In the genomic region with DNA sequence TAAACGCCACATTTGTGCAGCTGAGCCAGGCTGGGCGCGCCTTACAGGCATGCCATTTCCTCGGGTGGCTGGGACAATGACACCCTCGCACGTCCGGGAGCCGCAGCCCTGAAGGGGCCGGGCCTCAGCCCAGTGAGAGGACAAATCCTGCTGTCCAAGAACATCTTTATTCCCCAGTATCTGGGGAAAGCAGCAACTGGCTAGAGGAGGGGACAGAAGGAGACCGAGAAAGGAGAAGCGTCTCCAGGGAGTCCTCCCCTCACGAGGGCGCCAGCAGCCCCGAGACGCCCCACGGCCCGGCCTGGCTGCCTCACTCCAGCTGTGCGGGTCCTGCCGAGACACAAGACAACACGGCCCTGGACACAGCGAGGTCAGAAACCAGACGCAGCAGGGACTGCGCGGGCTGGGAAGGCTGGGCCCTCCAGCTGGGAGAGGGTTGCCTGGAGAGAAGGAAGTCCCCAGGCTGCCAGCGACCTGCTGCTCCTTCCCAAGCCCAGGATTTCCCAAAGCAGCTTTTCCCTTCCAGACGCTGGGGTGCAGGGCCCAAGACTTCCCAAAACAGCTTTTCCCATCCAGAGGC, we compare ENCODE assay signal across 7 cellular contexts.
A peak's percentile ranks its signal among the peaks of the same experiment; 100 is the strongest.
DNase-seq lines count a peak whose midpoint lies in the region; ATAC-seq and TF ChIP-seq lines count a peak whose summit lies in the region.

No MANE protein-coding gene starts in this region.

- H3K4me3 ChIP-seq in coronary artery, result peak overlapping the region; percentile 61

- TF ChIP-seq CTCF in coronary artery (IDR thresholded peaks at IDR 0.05), result no peak

- DNase-seq in T-helper 17 cell (no peak), coronary artery (ENCODE audit: low spot score) (peak; percentile 85), lung microvascular endothelial cell (ENCODE audit: low read depth in 2 of 2) (peak; percentile 31 to 80)
- DNase-seq in stimulated activated CD8-positive, alpha-beta memory T cell treated with anti-CD3 and anti-CD28 coated beads, Interleukin-12 subunit alpha, Interleukin-12 subunit beta, amount 100 ng/mL, for 4 hours (ENCODE audit: low read depth), result peak; percentile 38

- H3K4me3 Mint-ChIP-seq in T-helper 17 cell, result peak overlapping the region; percentile 62

- ATAC-seq in GM19025 (IDR thresholded peaks at IDR 0.05; ENCODE audit: low read depth, unreplicated experiment), result peak; percentile 49
- ATAC-seq in HG03159 (IDR thresholded peaks at IDR 0.05; ENCODE audit: unreplicated experiment), result peak; percentile 70
- peak; percentile 54 for ATAC-seq in T-helper 17 cell
- no peak for ATAC-seq in HG03565 (IDR thresholded peaks at IDR 0.05; ENCODE audit: unreplicated experiment)

- H3K36me3 Mint-ChIP-seq in T-helper 17 cell (ENCODE audit: low read depth), result no peaks in the 10 kb centered on the region

- no peaks in the 10 kb centered on the region for H3K9me3 ChIP-seq in T-helper 17 cell (ENCODE audit: control insufficient read depth, low read length, poor library complexity, severe bottlenecking)

- peak overlapping the region; percentile 81 to 84 for H3K27ac ChIP-seq in coronary artery

- H3K27me3 Mint-ChIP-seq in T-helper 17 cell, result no peaks in the 10 kb centered on the region

- peaks cover 15% of the 10 kb centered on the region for H3K4me1 Mint-ChIP-seq in T-helper 17 cell

- H3K27ac Mint-ChIP-seq in T-helper 17 cell, result peak overlapping the region; percentile 89

Comparison
In these comparisons a context has a peak if more than half of its experiments do, and no peak if none do; other contexts are left out.
1. DNase-seq: peak in coronary artery (single experiment), lung microvascular endothelial cell (2 of 2) and stimulated activated CD8-positive, alpha-beta memory T cell treated with anti-CD3 and anti-CD28 coated beads, Interleukin-12 subunit alpha, Interleukin-12 subunit beta, amount 100 ng/mL, for 4 hours (single experiment); none in T-helper 17 cell (0 of 3).